Comparison of ENCODE assay signal across 20 cellular contexts in the genomic region with DNA sequence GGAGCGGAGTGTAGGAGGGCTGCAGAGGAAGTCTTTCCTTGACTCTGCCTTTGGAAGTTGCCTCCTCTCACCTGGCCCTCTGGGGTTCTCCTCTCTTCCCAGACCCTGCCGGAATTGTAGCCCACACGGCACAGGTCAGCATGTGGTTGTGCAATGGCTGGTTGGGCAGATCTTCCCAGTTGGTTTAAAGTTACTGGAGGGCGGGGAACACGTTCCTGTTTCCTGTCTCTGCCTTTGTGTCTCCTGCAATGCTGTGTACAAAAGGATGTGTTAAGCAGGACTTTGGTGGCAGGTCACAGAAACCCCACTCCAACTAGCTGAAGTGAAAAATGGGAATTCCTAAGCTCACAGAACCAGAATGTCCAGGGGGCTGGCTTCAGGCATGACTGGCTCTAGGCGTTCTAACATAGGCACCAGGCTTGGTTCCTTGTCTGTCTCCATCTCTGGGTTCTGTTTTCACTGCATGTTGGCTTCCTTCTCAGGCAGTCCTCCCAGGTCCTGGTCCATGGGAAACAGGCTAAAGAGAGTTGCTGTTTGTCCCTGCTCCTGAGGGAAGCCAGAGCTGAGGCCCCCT. TPM values are rescaled to one million over a fixed set of nuclear protein-coding genes. Genes with fewer than 3 reads are reported as not detected.
DNase-seq lines count a peak whose midpoint lies in the region; ATAC-seq, FAIRE-seq and TF ChIP-seq lines count a peak whose summit lies in the region.
"Had no signal": no experiment of that assay in that cellular context is flagged by ENCODE, and none has a peak within 500 bp of the region (broad histone marks: within the 10 kb centered on the region; RNA-seq: fewer than 3 reads in every experiment).

No MANE protein-coding gene starts in this region.

- POLR2A ChIA-PET in PC-9 (lab: Charles Lee; ENCODE audit: unreplicated experiment): no interaction called here

- H3K36me3 ChIP-seq in PC-9 (ENCODE audit: low read depth) (no peaks in the 10 kb centered on the region), kidney (ENCODE audit: control insufficient read depth in 1 of 2, insufficient read depth in 2 of 2, low read length in 2 of 2) (no peaks in the 10 kb centered on the region)
- H3K36me3 ChIP-seq: BE2C had no signal

- H3K4me1 Mint-ChIP-seq in nephron progenitor cell: peaks cover 50% of the 10 kb centered on the region
- H3K4me1 Mint-ChIP-seq in immature natural killer cell: no peaks in the 10 kb centered on the region
- H3K4me1 Mint-ChIP-seq: CD4-positive, alpha-beta memory T cell had no signal

- H3K4me3 Mint-ChIP-seq in nephron progenitor cell (no peak overlapping the region), immature natural killer cell (no peak overlapping the region)
- H3K4me3 Mint-ChIP-seq: CD4-positive, alpha-beta memory T cell had no signal

- BruUV-seq in PC-9 (replicated peaks; lab: Mats Ljungman, UMichigan): no TSS peak

- no peaks in the 10 kb centered on the region for H4K20me1 ChIP-seq in PC-9 (ENCODE audit: insufficient read depth)

- no peaks in the 10 kb centered on the region for H3K9me2 ChIP-seq in PC-9 (ENCODE audit: insufficient read depth)

- peaks cover 27% of the 10 kb centered on the region for H3K36me3 Mint-ChIP-seq in nephron progenitor cell (ENCODE audit: low read depth)
- no peaks in the 10 kb centered on the region for H3K36me3 Mint-ChIP-seq in immature natural killer cell
- H3K36me3 Mint-ChIP-seq: CD4-positive, alpha-beta memory T cell had no signal

- CTCF ChIA-PET in PC-9 (lab: Charles Lee): interaction anchor here (1.9 kb wide), 1 partner anchor 16 kb away, joined by 4 read pairs; no protein-coding TSS in a partner anchor

- peaks cover 3% of the 10 kb centered on the region for H3K27me3 Mint-ChIP-seq in nephron progenitor cell (ENCODE audit: low read depth, poor library complexity)
- H3K27me3 Mint-ChIP-seq in immature natural killer cell (ENCODE audit: low read depth in 3 of 3): peaks cover 0 to 3% (median 0%) of the 10 kb centered on the region in 3 donors

- H3K4me1 ChIP-seq in PC-9 (replicated peaks; ENCODE audit: insufficient read depth) (peaks cover 67% of the 10 kb centered on the region), kidney (ENCODE audit: control insufficient read depth in 1 of 2, insufficient read depth in 1 of 2, low read depth in 1 of 2, low read length in 2 of 2) (peaks cover 0 to 2% of the 10 kb centered on the region in 2 donors)

- intact Hi-C loops in PC-9 (cut with micrococcal nuclease; ENCODE audit: unreplicated experiment): loop anchor here (2.0 kb wide), 1 partner anchor 15 kb away; no protein-coding TSS in a partner anchor
- intact Hi-C loops in kidney (cut with DNase I): no loop called here

- peak overlapping the region; percentile 90 for H3K27ac ChIP-seq in PC-9
- no peak overlapping the region for H3K27ac ChIP-seq in kidney (ENCODE audit: low read depth in 2 of 2, low read length in 2 of 2)

- H2AFZ ChIP-seq in PC-9: no peak overlapping the region

- ATAC-seq in HG03565 (IDR thresholded peaks at IDR 0.05; ENCODE audit: unreplicated experiment) (no peak), HG03039 (IDR thresholded peaks at IDR 0.05; ENCODE audit: unreplicated experiment) (no peak), HG03439 (IDR thresholded peaks at IDR 0.05; ENCODE audit: unreplicated experiment) (no peak)

- H3K9me3 Mint-ChIP-seq in nephron progenitor cell: peaks cover 31% of the 10 kb centered on the region
- H3K9me3 Mint-ChIP-seq in immature natural killer cell: no peaks in the 10 kb centered on the region

- H3K4me3 ChIP-seq in PC-9: peak overlapping the region; percentile 26; the same call in 1 of the 2 replicates
- H3K4me3 ChIP-seq in kidney (ENCODE audit: low read length in 2 of 2): no peak overlapping the region

- no peaks in the 10 kb centered on the region for H3K27me3 ChIP-seq in PC-9 (ENCODE audit: insufficient read depth, low read depth)
- H3K27me3 ChIP-seq: BE2C had no signal

- no peak for TF ChIP-seq CTCF in PC-9 (conservative IDR thresholded peaks at IDR 0.05)
- TF ChIP-seq CTCF in kidney (IDR thresholded peaks at IDR 0.05; ENCODE audit: borderline replicate concordance, extremely low read depth, insufficient read depth): no peak
- no peak for TF ChIP-seq CTCF in nephron progenitor cell (IDR thresholded peaks at IDR 0.05)

- peak overlapping the region; percentile 64 for H3K4me2 ChIP-seq in PC-9

- H3F3A ChIP-seq in PC-9 (ENCODE audit: insufficient read depth, low read depth): peaks cover 47% of the 10 kb centered on the region

- peaks cover 9% of the 10 kb centered on the region; the same call in 1 of the 2 replicates for H3K79me2 ChIP-seq in PC-9 (ENCODE audit: low read depth)

- FAIRE-seq in kidney (lab: Jason Lieb, UNC): no peak

- no peaks in the 10 kb centered on the region for H3K9me3 ChIP-seq in PC-9 (ENCODE audit: insufficient read depth, low read depth)
- H3K9me3 ChIP-seq in kidney (ENCODE audit: control insufficient read depth in 1 of 2, low read length in 2 of 2): peaks cover 2 to 7% of the 10 kb centered on the region in 2 donors
- H3K9me3 ChIP-seq: BE2C had no signal

- no peak overlapping the region for H3K9ac ChIP-seq in kidney (ENCODE audit: low read length in 2 of 2)

- H3K27ac Mint-ChIP-seq in nephron progenitor cell: peak overlapping the region; percentile 39
- H3K27ac Mint-ChIP-seq in immature natural killer cell: no peak overlapping the region
- H3K27ac Mint-ChIP-seq: CD4-positive, alpha-beta memory T cell had no signal

- DNase-seq in EH (ENCODE audit: low read depth) (peak; percentile 17), PC-9 (peak; percentile 59 to 76), kidney (peak; percentile 7), nephron progenitor cell (no peak), immature natural killer cell (no peak)
- DNase-seq: 8988T; BE2C; Calu3; CD4-positive, alpha-beta memory T cell; DMS53; H7; MM.1S; NCI-H1105; NCI-H1694 treated with DMSO at 0.1 percent for 48 hours; NCI-H2107; NCI-H446; NCI-H69 had no signal

RNA-seq across cellular contexts. Expression of a gene that starts 19.9 kb away (rescaled TPM):
- total RNA-seq in PC-9 (2021) (20.7 and 25.8 TPM in 2 replicates), kidney (9.1 TPM)
- polyA plus RNA-seq in kidney (ENCODE audit: insufficient read depth, low read depth, low replicate concordance) (6.1 TPM), immature natural killer cell (under 1 TPM in 2 of 3 donors, not detected in 1; 0.04 to 0.16 TPM)
- total RNA-seq: Calu3; CD4-positive, alpha-beta memory T cell had no signal
- polyA plus RNA-seq: CD4-positive, alpha-beta memory T cell had no signal

Comparison
In these comparisons a context has a peak if more than half of its experiments do, and no peak if none do; other contexts are left out.
1. DNase-seq: peak in EH (single experiment), PC-9 (2 of 2) and kidney (single experiment); none in nephron progenitor cell (single experiment) and immature natural killer cell (0 of 3).